15 cellular contexts compared by ENCODE assay signal in the genomic region with DNA sequence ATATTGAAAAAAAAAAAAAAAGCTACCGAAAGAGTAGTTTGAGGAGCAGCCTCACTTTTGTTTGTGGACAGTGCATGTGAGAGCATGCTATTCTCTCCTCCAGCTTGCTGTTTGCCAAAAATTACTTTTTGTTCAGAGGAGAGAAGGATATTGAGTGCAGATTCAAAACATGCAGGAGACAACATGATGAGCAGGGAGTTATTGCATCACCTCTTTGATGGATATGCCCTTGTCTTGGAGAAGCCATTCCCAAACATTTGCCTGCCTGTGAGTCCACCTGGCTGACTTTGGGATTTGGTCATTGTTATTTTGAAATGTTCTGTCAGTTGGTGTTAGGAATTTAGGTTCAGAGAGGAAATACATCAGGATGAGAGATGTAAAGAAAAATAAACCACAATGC. TPM values are rescaled to one million over a fixed set of nuclear protein-coding genes. Genes with fewer than 3 reads are reported as not detected.
DNase-seq lines count a peak whose midpoint lies in the region; ATAC-seq and TF ChIP-seq lines count a peak whose summit lies in the region.
"Had no signal": no experiment of that assay in that cellular context is flagged by ENCODE, and none has a peak within 500 bp of the region (broad histone marks: within the 10 kb centered on the region; RNA-seq: fewer than 3 reads in every experiment).

No MANE protein-coding gene starts in this region.

- no peaks in the 10 kb centered on the region for H3K27me3 Mint-ChIP-seq in activated T-cell treated with anti-CD3 and anti-CD28 coated beads, Interleukin-2, amount 50 U/mL, for 72 hours (ENCODE audit: low read depth)
- H3K27me3 Mint-ChIP-seq in type B pancreatic cell, result peaks cover 11% of the 10 kb centered on the region
- H3K27me3 Mint-ChIP-seq: activated T-cell treated with anti-CD3 and anti-CD28 coated beads, Interleukin-2, amount 50 U/mL, for 24 hours; B cell had no signal

- peaks cover 64% of the 10 kb centered on the region for H3K4me1 Mint-ChIP-seq in activated T-cell treated with anti-CD3 and anti-CD28 coated beads, Interleukin-2, amount 50 U/mL, for 72 hours (ENCODE audit: low read depth)
- H3K4me1 Mint-ChIP-seq in type B pancreatic cell (ENCODE audit: unreplicated experiment), result peaks cover 37% of the 10 kb centered on the region

- H3K27ac Mint-ChIP-seq in activated T-cell treated with anti-CD3 and anti-CD28 coated beads, Interleukin-2, amount 50 U/mL, for 72 hours, result no peak overlapping the region
- H3K27ac Mint-ChIP-seq in type B pancreatic cell, result no peak overlapping the region
- H3K27ac Mint-ChIP-seq: activated T-cell treated with anti-CD3 and anti-CD28 coated beads, Interleukin-2, amount 50 U/mL, for 24 hours; B cell had no signal

- H3K36me3 ChIP-seq in uterus, result no peaks in the 10 kb centered on the region
- H3K36me3 ChIP-seq: lower lobe of right lung had no signal

- no peaks in the 10 kb centered on the region for H3K27me3 ChIP-seq in uterus
- H3K27me3 ChIP-seq: MG63 had no signal

- no peak for DNase-seq in activated T-cell treated with anti-CD3 and anti-CD28 coated beads, Interleukin-2, amount 50 U/mL, for 72 hours
- no peak for DNase-seq in activated T-cell treated with anti-CD3 and anti-CD28 coated beads, Interleukin-2, amount 50 U/mL, for 1 hour
- DNase-seq in NCI-H69 (lab: John Stamatoyannopoulos, UW) (peak; percentile 52), epithelial cell of prostate (ENCODE audit: low read depth, low spot score) (no peak), type B pancreatic cell (ENCODE audit: extremely low spot score, unreplicated experiment) (no peak), uterus (no peak), GM20000 (ENCODE audit: low spot score) (no peak), NCI-H146 treated with DMSO at 0.1 percent for 48 hours (lab: John Stamatoyannopoulos, UW; ENCODE audit: unreplicated experiment) (no peak)
- DNase-seq: activated T-cell treated with anti-CD3 and anti-CD28 coated beads, Interleukin-2, amount 50 U/mL, for 24 hours; lower lobe of right lung; MG63; NCI-H345; nucleus accumbens; RPMI8226 had no signal

- no peak for ATAC-seq in activated T-cell treated with anti-CD3 and anti-CD28 coated beads, Interleukin-2, amount 50 U/mL, for 72 hours (replicated peaks in 1 of 2)
- ATAC-seq: lower lobe of right lung had no signal

- peak overlapping the region; percentile 42 to 72 for H3K4me3 Mint-ChIP-seq in activated T-cell treated with anti-CD3 and anti-CD28 coated beads, Interleukin-2, amount 50 U/mL, for 72 hours
- H3K4me3 Mint-ChIP-seq in type B pancreatic cell, result peak overlapping the region; percentile 52
- H3K4me3 Mint-ChIP-seq: B cell had no signal

- no peaks in the 10 kb centered on the region for H3K9me3 Mint-ChIP-seq in activated T-cell treated with anti-CD3 and anti-CD28 coated beads, Interleukin-2, amount 50 U/mL, for 72 hours
- H3K9me3 Mint-ChIP-seq in type B pancreatic cell, result no peaks in the 10 kb centered on the region
- H3K9me3 Mint-ChIP-seq: activated T-cell treated with anti-CD3 and anti-CD28 coated beads, Interleukin-2, amount 50 U/mL, for 24 hours had no signal

- H3K27ac ChIP-seq in epithelial cell of prostate (peak overlapping the region; percentile 34), uterus (no peak overlapping the region)
- H3K27ac ChIP-seq: lower lobe of right lung had no signal

- H3K4me1 ChIP-seq in uterus, result no peaks in the 10 kb centered on the region

- TF ChIP-seq POLR2A in uterus (IDR thresholded peaks at IDR 0.05), result no peak

- no peak overlapping the region for H3K4me3 ChIP-seq in uterus
- H3K4me3 ChIP-seq: lower lobe of right lung had no signal

- intact Hi-C loops in uterus (cut with DNase I; ENCODE audit: low total_unique reads), result no loop called here

- H3K9me3 ChIP-seq in uterus, result no peaks in the 10 kb centered on the region
- H3K9me3 ChIP-seq: lower lobe of right lung, MG63 had no signal

- no peak for TF ChIP-seq CTCF in type B pancreatic cell (conservative IDR thresholded peaks at IDR 0.05)
- TF ChIP-seq CTCF in uterus (IDR thresholded peaks at IDR 0.05), result no peak
- TF ChIP-seq CTCF in GM20000 (IDR thresholded peaks at IDR 0.05; ENCODE audit: extremely low read depth, missing control alignments), result no peak

- H3K36me3 Mint-ChIP-seq in activated T-cell treated with anti-CD3 and anti-CD28 coated beads, Interleukin-2, amount 50 U/mL, for 72 hours (ENCODE audit: insufficient read depth in 2 of 2), result peaks cover 2 to 6% of the 10 kb centered on the region in 2 donors
- peaks cover 3% of the 10 kb centered on the region for H3K36me3 Mint-ChIP-seq in type B pancreatic cell

RNA-seq across cellular contexts. Expression of gene C12orf75, which starts 2.4 kb away (rescaled TPM):
- total RNA-seq in activated T-cell treated with anti-CD3 and anti-CD28 coated beads, Interleukin-2, amount 50 U/mL, for 72 hours, result 10 to 100 TPM; 68.6 to 73.0 TPM
- total RNA-seq in type B pancreatic cell (ENCODE audit: low replicate concordance) (43.1 and 45.6 TPM in 2 replicates), uterus (10 to 100 TPM; 19.6 to 57.1 (median 30.1) TPM)
